Comparison of ENCODE assay signal across 1 cellular context in genomic region chr11:126340960-126341709, GRCh38.
TF ChIP-seq lines count a peak whose summit lies in the region.

No MANE protein-coding gene starts in this region.

TF ChIP-seq in endothelial cell of umbilical vein, 7 proteins besides CTCF, POLR2A, EP300 and RAD21:
- TF ChIP-seq MAX (IDR thresholded peaks at IDR 0.05; ENCODE audit: insufficient read depth, insufficient read length) (no peak), JUN (IDR thresholded peaks at IDR 0.05; ENCODE audit: borderline replicate concordance, insufficient read depth, insufficient read length, low read depth) (no peak)
